In the genomic region with DNA sequence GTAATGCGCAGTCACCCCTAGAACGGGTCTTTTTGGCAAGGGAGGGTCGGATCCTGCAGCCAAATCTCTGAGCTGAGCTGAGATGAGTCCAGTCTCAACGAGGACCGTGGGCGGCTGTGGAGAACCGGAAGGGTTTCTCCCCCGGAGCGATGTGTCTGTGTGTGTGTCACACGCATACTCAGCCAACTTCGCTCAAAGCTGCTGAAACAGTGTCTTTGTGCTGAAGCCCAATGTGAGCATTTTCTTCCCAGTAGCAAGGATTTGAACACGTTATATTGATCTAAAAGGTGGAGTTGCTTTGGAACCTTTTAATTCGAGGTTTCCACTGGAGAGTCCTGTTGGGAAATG, we compare ENCODE assay signal across 8 cellular contexts. TPM values are rescaled to one million over a fixed set of nuclear protein-coding genes. Genes with fewer than 3 reads are reported as not detected.
DNase-seq lines count a peak whose midpoint lies in the region; ATAC-seq lines count a peak whose summit lies in the region.

No MANE protein-coding gene starts in this region.

- H3K27me3 ChIP-seq in BLaER1 treated with 17β-estradiol and CSF1 and Interleukin-3, amounts not matched to agents 10 nM and 100 nM = peaks cover 50 to 74% (median 59%) of the 10 kb centered on the region in 11 experiments
- H3K27me3 ChIP-seq in MG63 (peaks cover 4% of the 10 kb centered on the region; the same call in 1 of the 2 replicates), ectodermal cell (ENCODE audit: control insufficient read depth, insufficient read depth, low read length, poor library complexity, severe bottlenecking) (peaks cover 27% of the 10 kb centered on the region)

- H3K4me3 Mint-ChIP-seq in naive thymus-derived CD8-positive, alpha-beta T cell = peak overlapping the region in 7 of 10 donors; percentile 22 to 64 (median 43)

- H3K9me3 Mint-ChIP-seq in naive thymus-derived CD8-positive, alpha-beta T cell = no peaks in the 10 kb centered on the region

- H3K36me3 Mint-ChIP-seq in naive thymus-derived CD8-positive, alpha-beta T cell = no peaks in the 10 kb centered on the region

- POLR2A ChIA-PET in naive thymus-derived CD8-positive, alpha-beta T cell (lab: Charles Lee) = no interaction called here

- no peak for ATAC-seq in naive thymus-derived CD8-positive, alpha-beta T cell
- ATAC-seq in sciatic nerve = no peak

- no peak overlapping the region for H3K27ac Mint-ChIP-seq in naive thymus-derived CD8-positive, alpha-beta T cell

- intact Hi-C loops in sciatic nerve (cut with DNase I) = loop anchor here (10.0 kb wide), 1 partner anchor 414 kb away; no protein-coding TSS in a partner anchor

- peaks cover 16 to 28% (median 26%) of the 10 kb centered on the region in 11 experiments for H3K9me3 ChIP-seq in BLaER1 treated with 17β-estradiol and CSF1 and Interleukin-3, amounts not matched to agents 10 nM and 100 nM (replicated peaks in 1 of 11)
- no peaks in the 10 kb centered on the region for H3K9me3 ChIP-seq in MG63
- H3K9me3 ChIP-seq in ectodermal cell (ENCODE audit: control insufficient read depth, low read length) = peaks cover 4% of the 10 kb centered on the region

- H3K36me3 ChIP-seq in BLaER1 treated with 17β-estradiol and CSF1 and Interleukin-3, amounts not matched to agents 10 nM and 100 nM = peaks cover 0 to 23% (median 11%) of the 10 kb centered on the region in 11 experiments; a peak in 11 of 22 replicates
- H3K36me3 ChIP-seq in MG63 (no peaks in the 10 kb centered on the region), ectodermal cell (ENCODE audit: control insufficient read depth, insufficient read depth, low read length) (peaks cover 23% of the 10 kb centered on the region)

- peaks cover 13 to 65% (median 34%) of the 10 kb centered on the region in 5 donors for H3K27me3 Mint-ChIP-seq in naive thymus-derived CD8-positive, alpha-beta T cell

- peaks cover 0 to 12% (median 11%) of the 10 kb centered on the region in 4 donors for H3K4me1 Mint-ChIP-seq in naive thymus-derived CD8-positive, alpha-beta T cell

- H3K4me3 ChIP-seq in BLaER1 treated with 17β-estradiol and CSF1 and Interleukin-3, amounts not matched to agents 10 nM and 100 nM = peak overlapping the region; percentile 62 to 78 (median 70); a peak in 19 of 20 replicates
- H3K4me3 ChIP-seq in MG63 (peak overlapping the region; percentile 34; the same call in 1 of the 2 replicates), ectodermal cell (ENCODE audit: insufficient read depth, low read depth, low read length) (peak overlapping the region; percentile 62)

- peak; percentile 69 for DNase-seq in MG63
- no peak for DNase-seq in naive thymus-derived CD8-positive, alpha-beta T cell
- DNase-seq in T-helper 1 cell = no peak
- DNase-seq in GF-D8 (lab: John Stamatoyannopoulos, UW) = no peak
- DNase-seq in sciatic nerve (ENCODE audit: low spot score) = no peak
- DNase-seq in KG1 (lab: John Stamatoyannopoulos, UW) = no peak

- 22 to 29% methylated on average over 13 of the region's 13 CpGs for WGBS in ectodermal cell, 2 experiments

- peak overlapping the region; percentile 93 to 99 (median 96) for H3K4me2 ChIP-seq in BLaER1 treated with 17β-estradiol and CSF1 and Interleukin-3, amounts not matched to agents 10 nM and 100 nM

- peaks cover 0 to 28% (median 10%) of the 10 kb centered on the region in 11 experiments; a peak in 12 of 22 replicates for H4K20me1 ChIP-seq in BLaER1 treated with 17β-estradiol and CSF1 and Interleukin-3, amounts not matched to agents 10 nM and 100 nM

- peak overlapping the region in 5 of 11 experiments; percentile 9 to 76 (median 69); a peak in 5 of 22 replicates for H3K9ac ChIP-seq in BLaER1 treated with 17β-estradiol and CSF1 and Interleukin-3, amounts not matched to agents 10 nM and 100 nM

- H3K27ac ChIP-seq in BLaER1 treated with 17β-estradiol and CSF1 and Interleukin-3, amounts not matched to agents 10 nM and 100 nM = no peak overlapping the region
- no peak overlapping the region for H3K27ac ChIP-seq in ectodermal cell (ENCODE audit: insufficient read depth, low read depth, low read length, poor library complexity, severe bottlenecking)

- H3K4me1 ChIP-seq in BLaER1 treated with 17β-estradiol and CSF1 and Interleukin-3, amounts not matched to agents 10 nM and 100 nM = peaks cover 30 to 62% (median 49%) of the 10 kb centered on the region in 10 experiments
- peaks cover 7% of the 10 kb centered on the region for H3K4me1 ChIP-seq in ectodermal cell (ENCODE audit: control insufficient read depth, insufficient read depth, low read length)

RNA-seq across cellular contexts. Expression of gene CELSR1, which starts 1.4 kb away (rescaled TPM):
- total RNA-seq in MG63 (2014; rRNA removed; shearing (Covaris generic); ENCODE audit: low replicate concordance) = 0.30 and 0.59 TPM in 2 replicates
- 27.5 TPM for polyA plus RNA-seq in ectodermal cell (2013, experiment 1 of 4)
- 39.8 TPM for polyA plus RNA-seq in ectodermal cell (2013, experiment 2 of 4)
- 32.8 TPM for polyA plus RNA-seq in ectodermal cell (2013, experiment 3 of 4)
- 38.3 TPM for polyA plus RNA-seq in ectodermal cell (2013, experiment 4 of 4)
- total RNA-seq in naive thymus-derived CD8-positive, alpha-beta T cell = 1 to 10 TPM in 1 of 2 experiments, under 1 TPM in 1; 0.82 to 1.2 TPM
- under 1 TPM; 0.19 to 0.66 (median 0.37) TPM for polyA plus RNA-seq in naive thymus-derived CD8-positive, alpha-beta T cell
- total RNA-seq in sciatic nerve = 1.9 TPM
